Comparison of ENCODE assay signal across 8 cellular contexts in genomic region chr2:73212448-73213176, GRCh38. TPM values are rescaled to one million over a fixed set of nuclear protein-coding genes. Genes with fewer than 3 reads are reported as not detected.
A peak's percentile ranks its signal among the peaks of the same experiment; 100 is the strongest.
DNase-seq lines count a peak whose midpoint lies in the region; ATAC-seq and TF ChIP-seq lines count a peak whose summit lies in the region.

No MANE protein-coding gene starts in this region.

- ATAC-seq in GM21423 (IDR thresholded peaks at IDR 0.05; ENCODE audit: unreplicated experiment): peak; percentile 64

- no peaks in the 10 kb centered on the region for H3K36me3 Mint-ChIP-seq in endodermal cell (ENCODE audit: low read depth)

- H3K27ac ChIP-seq in endodermal cell (ENCODE audit: low read depth, low read length): no peak overlapping the region

- WGBS in endodermal cell (ENCODE audit: insufficient coverage in 1 of 2, insufficient read length in 1 of 2), 2 experiments: 50 to 79% methylated on average over 13 to 20 of the region's 20 CpGs

- no peaks in the 10 kb centered on the region for H3K36me3 ChIP-seq in endodermal cell (ENCODE audit: control insufficient read depth, insufficient read depth, low read length)

- H3K4me3 Mint-ChIP-seq in endodermal cell: no peak overlapping the region

- H3K4me1 ChIP-seq in endodermal cell (ENCODE audit: control insufficient read depth, insufficient read depth, low read length): no peaks in the 10 kb centered on the region

- H3K4me1 Mint-ChIP-seq in endodermal cell: peaks cover 13% of the 10 kb centered on the region

- H3K9ac ChIP-seq in endodermal cell (ENCODE audit: extremely low read depth, low read length, poor library complexity, severe bottlenecking): no peak overlapping the region

- H3K9me3 Mint-ChIP-seq in endodermal cell: no peaks in the 10 kb centered on the region

- H3K27me3 ChIP-seq in endodermal cell (ENCODE audit: control insufficient read depth, insufficient read depth, low read length, poor library complexity, severe bottlenecking): peaks cover 9% of the 10 kb centered on the region

- no peak overlapping the region for H3K27ac Mint-ChIP-seq in endodermal cell

- H3K9me3 ChIP-seq in endodermal cell (ENCODE audit: control insufficient read depth, low read length): no peaks in the 10 kb centered on the region

- peaks cover 14% of the 10 kb centered on the region for H3K27me3 Mint-ChIP-seq in endodermal cell (ENCODE audit: insufficient read depth)

- no peak overlapping the region for H3K4me3 ChIP-seq in endodermal cell (ENCODE audit: low read length)

- peak; percentile 97 for TF ChIP-seq CTCF in endodermal cell (conservative IDR thresholded peaks at IDR 0.05)

- DNase-seq in D341Med (ENCODE audit: low spot score) (peak; percentile 87), HT-29 (ENCODE audit: low spot score) (peak; percentile 80), NOMO-1 (lab: John Stamatoyannopoulos, UW; ENCODE audit: unreplicated experiment in 2 of 2) (peak; percentile 60 to 62), endodermal cell (peak; percentile 93), mucosa of gallbladder (ENCODE audit: low spot score) (peak; percentile 60)
- peak; percentile 31 to 53 (median 42) for DNase-seq in activated CD8-positive, alpha-beta memory T cell treated with anti-CD3 and anti-CD28 coated beads for 48 hours (ENCODE audit: low read depth in 2 of 3, low spot score in 2 of 3)
- peak; percentile 85 for DNase-seq in stimulated activated CD8-positive, alpha-beta memory T cell treated with anti-CD3 and anti-CD28 coated beads, Interleukin-4, amount 100 ng/mL, for 48 hours

RNA-seq across cellular contexts. Expression of gene SMYD5, which starts 1.4 kb away (rescaled TPM):
- 40.3 and 45.9 TPM in 2 replicates for total RNA-seq in HT-29 (2014; rRNA removed; shearing (Covaris generic))
- total RNA-seq in endodermal cell: 10 to 100 TPM; 34.9 to 35.4 TPM
- 29.5 TPM for polyA plus RNA-seq in endodermal cell (2013, experiment 1 of 2)
- polyA plus RNA-seq in endodermal cell (2013, experiment 2 of 2): 25.7 TPM
- total RNA-seq in mucosa of gallbladder: 12.9 TPM

RNA-seq across cellular contexts. Expression of gene NOTO, which starts 10.2 kb away (rescaled TPM):
- total RNA-seq in HT-29 (2014; rRNA removed; shearing (Covaris generic)): not detected in 2 replicates
- total RNA-seq in endodermal cell (not detected), mucosa of gallbladder (not detected)
- polyA plus RNA-seq in endodermal cell (2013, experiment 1 of 2): not detected
- polyA plus RNA-seq in endodermal cell (2013, experiment 2 of 2): not detected

RNA-seq across cellular contexts. Expression of gene PRADC1, which starts 20.4 kb away (rescaled TPM):
- total RNA-seq in HT-29 (2014; rRNA removed; shearing (Covaris generic)): 24.1 and 29.7 TPM in 2 replicates
- 10 to 100 TPM in 1 of 2 donors, 1 to 10 TPM in 1; 8.8 to 10.2 TPM for total RNA-seq in endodermal cell
- 14.0 TPM for polyA plus RNA-seq in endodermal cell (2013, experiment 1 of 2)
- 13.9 TPM for polyA plus RNA-seq in endodermal cell (2013, experiment 2 of 2)
- total RNA-seq in mucosa of gallbladder: 20.8 TPM

RNA-seq across cellular contexts. Expression of gene CCT7, which starts 21.5 kb away (rescaled TPM):
- total RNA-seq in HT-29 (2014; rRNA removed; shearing (Covaris generic)): 502 and 515 TPM in 2 replicates
- total RNA-seq in endodermal cell: 100 to 1,000 TPM; 347 to 391 TPM
- 254 TPM for polyA plus RNA-seq in endodermal cell (2013, experiment 1 of 2)
- polyA plus RNA-seq in endodermal cell (2013, experiment 2 of 2): 232 TPM
- total RNA-seq in mucosa of gallbladder: 205 TPM

Comparison
In these comparisons a context has a peak if more than half of its experiments do, and no peak if none do; other contexts are left out.
1. DNase-seq: peak in every context shown above with its lines; median percentile 93 in endodermal cell; 87 in D341Med; 85 in stimulated activated CD8-positive, alpha-beta memory T cell treated with anti-CD3 and anti-CD28 coated beads, Interleukin-4, amount 100 ng/mL, for 48 hours; 80 in HT-29; 61 in NOMO-1; 60 in mucosa of gallbladder; 42 in activated CD8-positive, alpha-beta memory T cell treated with anti-CD3 and anti-CD28 coated beads for 48 hours.